8 cellular contexts compared by ENCODE assay signal in the genomic region with DNA sequence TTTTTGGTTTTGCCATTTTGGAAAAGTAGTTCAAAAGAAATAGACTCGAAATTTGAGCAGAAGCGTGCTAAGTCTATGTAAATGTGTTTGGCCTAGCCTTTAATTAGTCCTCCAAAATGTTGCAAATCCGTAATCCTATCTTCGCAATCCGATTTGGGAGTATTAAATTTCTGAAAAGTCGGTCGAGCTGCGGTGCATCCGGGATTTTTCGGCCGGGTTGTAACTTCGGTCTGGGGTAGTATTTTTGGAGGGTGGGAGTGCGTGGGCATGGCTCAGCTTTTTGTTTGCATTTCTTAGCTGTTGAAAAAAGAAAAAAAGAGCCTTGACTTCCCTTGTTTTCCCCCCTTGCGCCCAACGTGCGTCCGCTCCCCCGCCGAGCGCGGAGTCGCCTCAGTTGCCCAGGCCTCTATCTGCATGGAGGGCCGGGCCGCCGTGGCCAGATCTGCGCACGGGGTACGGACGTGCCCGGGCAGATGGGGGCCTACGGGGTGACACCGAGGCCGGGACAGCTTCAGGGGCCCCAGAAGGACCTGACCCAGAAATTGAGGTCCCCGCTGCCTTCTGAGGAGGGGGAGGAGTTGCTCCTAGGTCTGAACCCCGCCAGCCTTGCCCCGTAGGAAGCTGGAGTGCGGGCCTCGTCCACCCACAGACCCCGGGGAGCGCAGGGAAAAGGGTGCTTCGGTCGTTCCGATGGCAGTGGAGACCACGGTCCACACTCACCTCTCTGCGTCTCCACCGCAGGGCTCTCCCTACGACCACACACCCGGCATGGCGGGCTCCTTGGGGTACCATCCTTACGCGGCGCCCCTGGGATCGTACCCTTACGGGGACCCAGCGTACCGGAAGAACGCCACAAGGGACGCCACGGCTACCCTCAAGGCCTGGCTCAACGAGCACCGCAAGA. TPM values are rescaled to one million over a fixed set of nuclear protein-coding genes. Genes with fewer than 3 reads are reported as not detected.
DNase-seq lines count a peak whose midpoint lies in the region; ATAC-seq, FAIRE-seq and TF ChIP-seq lines count a peak whose summit lies in the region.

No MANE protein-coding gene starts in this region.

- H3K4me2 ChIP-seq in endothelial cell of umbilical vein (ENCODE audit: insufficient read depth, low read length) (peak overlapping the region; percentile 28), parathyroid adenoma (ENCODE audit: low read length) (peak overlapping the region; percentile 70)

- no peak overlapping the region for H2AFZ ChIP-seq in endothelial cell of umbilical vein (ENCODE audit: low read depth, low read length)
- H2AFZ ChIP-seq in parathyroid adenoma, result peak overlapping the region; percentile 82

- TF ChIP-seq CTCF in endothelial cell of umbilical vein (IDR thresholded peaks at IDR 0.05; ENCODE audit: extremely low read depth in 1 of 2, insufficient read depth in 1 of 2, low read depth in 1 of 2, low read length in 2 of 2) (no peak), parathyroid adenoma (IDR thresholded peaks at IDR 0.05) (no peak)

- H3K27ac ChIP-seq in endothelial cell of umbilical vein (ENCODE audit: insufficient read depth, low read depth, low read length) (no peak overlapping the region), parathyroid adenoma (no peak overlapping the region)

- ATAC-seq in GM19324 (IDR thresholded peaks at IDR 0.05; ENCODE audit: low FRiP score, unreplicated experiment) (no peak), HG03521 (IDR thresholded peaks at IDR 0.05; ENCODE audit: unreplicated experiment) (no peak), HG03520 (IDR thresholded peaks at IDR 0.05; ENCODE audit: unreplicated experiment) (no peak), GM18502 (IDR thresholded peaks at IDR 0.05; ENCODE audit: poor library complexity, unreplicated experiment) (no peak)

- peaks cover 5% of the 10 kb centered on the region for H4K20me1 ChIP-seq in endothelial cell of umbilical vein (replicated peaks; ENCODE audit: control insufficient read depth, extremely low read depth, insufficient read depth, low read length)

- H3K36me3 ChIP-seq in endothelial cell of umbilical vein (ENCODE audit: control insufficient read depth in 2 of 2, extremely low read depth in 1 of 2, insufficient read depth in 2 of 2, low read length in 2 of 2) (no peaks in the 10 kb centered on the region), parathyroid adenoma (ENCODE audit: control insufficient read depth, insufficient read depth, low read length) (no peaks in the 10 kb centered on the region)

- CTCF ChIA-PET in endothelial cell of umbilical vein (lab: Charles Lee), result no interaction called here

- H3K27me3 ChIP-seq in endothelial cell of umbilical vein (ENCODE audit: control insufficient read depth in 2 of 2, insufficient read depth in 2 of 2, low read length in 2 of 2), result peaks cover 54 to 70% of the 10 kb centered on the region in 2 experiments
- H3K27me3 ChIP-seq in parathyroid adenoma (ENCODE audit: control insufficient read depth, insufficient read depth, low read length), result peaks cover 4% of the 10 kb centered on the region

- H3K9me3 ChIP-seq in endothelial cell of umbilical vein (replicated peaks; ENCODE audit: control insufficient read depth, insufficient read depth, low read length) (no peaks in the 10 kb centered on the region), parathyroid adenoma (ENCODE audit: control insufficient read depth, low read length) (no peaks in the 10 kb centered on the region)

- no peak overlapping the region for H3K9ac ChIP-seq in endothelial cell of umbilical vein (replicated peaks; ENCODE audit: extremely low read depth, insufficient read depth, low read length)
- no peak overlapping the region for H3K9ac ChIP-seq in parathyroid adenoma

- peak; percentile 19 for DNase-seq in ELF-1 (ENCODE audit: low read depth, low spot score)
- DNase-seq in NCI-H82 treated with DMSO at 0.1 percent for 48 hours (lab: John Stamatoyannopoulos, UW; ENCODE audit: unreplicated experiment), result peak; percentile 51
- no peak for DNase-seq in endothelial cell of umbilical vein (ENCODE audit: low read depth, low spot score)

- FAIRE-seq in endothelial cell of umbilical vein (lab: Jason Lieb, UNC), result no peak

- no peak for TF ChIP-seq POLR2A in endothelial cell of umbilical vein (IDR thresholded peaks at IDR 0.05; ENCODE audit: low read depth, low read length)

- H3K79me2 ChIP-seq in endothelial cell of umbilical vein (ENCODE audit: control insufficient read depth, insufficient read depth, low read length), result no peaks in the 10 kb centered on the region
- no peaks in the 10 kb centered on the region for H3K79me2 ChIP-seq in parathyroid adenoma

- intact Hi-C loops in endothelial cell of umbilical vein (cut with micrococcal nuclease), result loop anchor here (1.0 to 10.0 kb wide), 3 partner anchors 646 to 1040 kb away; a partner anchor contains a TSS

- no peaks in the 10 kb centered on the region for H3K9me1 ChIP-seq in endothelial cell of umbilical vein (replicated peaks; ENCODE audit: control insufficient read depth, extremely low read depth, insufficient read depth, low read length)

- H3K4me3 ChIP-seq in endothelial cell of umbilical vein (replicated peaks in 1 of 3; ENCODE audit: insufficient read depth in 1 of 3, low read depth in 1 of 3, low read length in 3 of 3) (no peak overlapping the region), parathyroid adenoma (ENCODE audit: low read depth, low read length) (peak overlapping the region; percentile 44)

- dilution Hi-C loops in endothelial cell of umbilical vein (cut with MboI; ENCODE audit: extremely low pct_ligation_motif_present, low sequenced_read_pairs), result no loop called here

- H3K4me1 ChIP-seq in endothelial cell of umbilical vein (ENCODE audit: control insufficient read depth, extremely low read depth, insufficient read depth, low read length), result peaks cover 8% of the 10 kb centered on the region
- peaks cover 3% of the 10 kb centered on the region for H3K4me1 ChIP-seq in parathyroid adenoma

- no TSS peak for BruUV-seq in endothelial cell of umbilical vein (replicated peaks; lab: Mats Ljungman, UMichigan)

- POLR2A ChIA-PET in endothelial cell of umbilical vein (lab: Charles Lee), result no interaction called here

TF ChIP-seq in endothelial cell of umbilical vein, 7 proteins besides CTCF, POLR2A, EP300 and RAD21:
- TF ChIP-seq POLR2AphosphoS5 (IDR thresholded peaks at IDR 0.05; ENCODE audit: insufficient read depth, low read depth, low read length) (no peak), EZH2 (IDR thresholded peaks at IDR 0.05; ENCODE audit: borderline replicate concordance, low read depth, low read length, severe bottlenecking) (peak; percentile 47), FOS (IDR thresholded peaks at IDR 0.05; ENCODE audit: borderline replicate concordance, insufficient read depth, low read length) (no peak), JUN (IDR thresholded peaks at IDR 0.05; ENCODE audit: borderline replicate concordance, insufficient read depth, insufficient read length, low read depth) (no peak)
- TF ChIP-seq, protein P1, sequence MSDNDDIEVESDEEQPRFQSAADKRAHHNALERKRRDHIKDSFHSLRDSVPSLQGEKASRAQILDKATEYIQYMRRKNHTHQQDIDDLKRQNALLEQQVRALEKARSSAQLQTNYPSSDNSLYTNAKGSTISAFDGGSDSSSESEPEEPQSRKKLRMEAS (IDR thresholded peaks at IDR 0.05; ENCODE audit: insufficient read depth, insufficient read length), result no peak

RNA-seq across cellular contexts. Expression of a gene that starts 1.3 kb away (rescaled TPM):
- not detected in 2 replicates for total RNA-seq in endothelial cell of umbilical vein
- not detected in 2 replicates for polyA plus RNA-seq in endothelial cell of umbilical vein
- not detected in 2 replicates for polyA plus RNA-seq in endothelial cell of umbilical vein (2011; cell fraction: cytosol; rRNA removed)
- 0.14 and 0.16 TPM in 2 replicates for polyA plus RNA-seq in endothelial cell of umbilical vein (2011; cell fraction: nucleus; rRNA removed)
- polyA plus RNA-seq in endothelial cell of umbilical vein (2012), result not detected in 2 replicates
- not detected in 2 replicates for polyA minus RNA-seq in endothelial cell of umbilical vein
- 3.6 TPM for polyA minus RNA-seq in endothelial cell of umbilical vein (2011; cell fraction: cytosol; rRNA and poly(A)+ RNA removed)
- polyA minus RNA-seq in endothelial cell of umbilical vein (2011; cell fraction: nucleus; rRNA and poly(A)+ RNA removed), result 0.29 TPM in 1 of 2 replicates, not detected in the other
